17 cellular contexts compared by ENCODE assay signal in genomic region chr21:46124083-46124925, GRCh38. TPM values are rescaled to one million over a fixed set of nuclear protein-coding genes. Genes with fewer than 3 reads are reported as not detected.
DNase-seq lines count a peak whose midpoint lies in the region; ATAC-seq, FAIRE-seq and TF ChIP-seq lines count a peak whose summit lies in the region.
"Had no signal": no experiment of that assay in that cellular context is flagged by ENCODE, and none has a peak within 500 bp of the region (broad histone marks: within the 10 kb centered on the region; RNA-seq: fewer than 3 reads in every experiment).

No MANE protein-coding gene starts in this region.

- no peak for FAIRE-seq in HepG2 (lab: Jason Lieb, UNC)
- FAIRE-seq: H1 had no signal

- H3K36me3 ChIP-seq in right lobe of liver, result no peaks in the 10 kb centered on the region
- no peaks in the 10 kb centered on the region for H3K36me3 ChIP-seq in HepG2 (replicated peaks in 1 of 2; ENCODE audit: control insufficient read depth in 1 of 2, insufficient read depth in 2 of 2, low read length in 2 of 2)
- no peaks in the 10 kb centered on the region for H3K36me3 ChIP-seq in mucosa of descending colon (ENCODE audit: low read depth)
- no peaks in the 10 kb centered on the region for H3K36me3 ChIP-seq in uterus

- ATAC-seq in right lobe of liver (peak in 1 of 4 donors; percentile 1), HepG2 (no peak), mucosa of descending colon (no peak), GM18505 (IDR thresholded peaks at IDR 0.05; ENCODE audit: unreplicated experiment) (no peak), GM21367 (IDR thresholded peaks at IDR 0.05; ENCODE audit: unreplicated experiment) (no peak), HG02973 (IDR thresholded peaks at IDR 0.05; ENCODE audit: unreplicated experiment) (no peak)
- ATAC-seq: lower lobe of right lung had no signal

- H3K9me3 ChIP-seq in right lobe of liver (no peaks in the 10 kb centered on the region), HepG2 (ENCODE audit: low read length) (no peaks in the 10 kb centered on the region), mucosa of descending colon (no peaks in the 10 kb centered on the region), uterus (no peaks in the 10 kb centered on the region)
- H3K9me3 ChIP-seq: lower lobe of right lung had no signal

- BruUV-seq in HepG2 (replicated peaks; lab: Mats Ljungman, UMichigan), result no TSS peak

- no peak overlapping the region for H3K27ac ChIP-seq in right lobe of liver
- H3K27ac ChIP-seq in HepG2 (ENCODE audit: extremely low read length, insufficient read depth, low read length), result no peak overlapping the region
- peak overlapping the region in 1 of 2 donors; percentile 13 for H3K27ac ChIP-seq in coronary artery
- H3K27ac ChIP-seq in uterus, result no peak overlapping the region
- H3K27ac ChIP-seq: C4-2B, lower lobe of right lung had no signal

- 75% methylated on average over 9 of the region's 16 CpGs for WGBS in right lobe of liver (ENCODE audit: insufficient coverage, low coverage, low lambda C conversion rate, missing lambda C conversion rate)
- 41% methylated on average over 7 of the region's 16 CpGs for WGBS in HepG2 (ENCODE audit: low lambda C conversion rate)

- TF ChIP-seq EP300 in HepG2 (IDR thresholded peaks at IDR 0.05; ENCODE audit: low read depth in 2 of 2, low read length in 2 of 2) (no peak), HepG2 (CRISPR knock-in tag; IDR thresholded peaks at IDR 0.05; ENCODE audit: borderline replicate concordance) (no peak)

- H2AFZ ChIP-seq in HepG2 (ENCODE audit: low read length), result no peak overlapping the region

- H3K4me1 ChIP-seq in right lobe of liver (no peaks in the 10 kb centered on the region), HepG2 (ENCODE audit: insufficient read depth, low read length) (no peaks in the 10 kb centered on the region), mucosa of descending colon (ENCODE audit: low read depth) (no peaks in the 10 kb centered on the region), uterus (peaks cover 0 to 3% of the 10 kb centered on the region in 2 donors)
- H3K4me1 ChIP-seq: lower lobe of right lung had no signal

- H3K79me2 ChIP-seq in HepG2 (ENCODE audit: insufficient read depth, low read length), result no peaks in the 10 kb centered on the region

- in situ Hi-C loops in HepG2 (cut with HindIII; ENCODE audit: extremely low pct_ligation_motif_present, low pct_unique_long_range_greater_than_20kb), result loop anchor here (5.0 kb wide), 1 partner anchor 152 kb away; no protein-coding TSS in a partner anchor

- CTCF ChIA-PET in HepG2 (lab: Yijun Ruan, JAX; ENCODE audit: low intra/inter-chr PET ratio, low total read pairs), result no interaction called here

- intact Hi-C loops in right lobe of liver (cut with DNase I) (no loop called here), HepG2 (cut with micrococcal nuclease; ENCODE audit: unreplicated experiment) (no loop called here), mucosa of descending colon (cut with DNase I, micrococcal nuclease) (no loop called here), uterus (cut with DNase I; ENCODE audit: low total_unique reads) (loop anchor here (10.0 kb wide), 1 partner anchor 950 kb away; no protein-coding TSS in a partner anchor)

- H3K9ac ChIP-seq in HepG2 (ENCODE audit: insufficient read depth, low read depth, low read length), result no peak overlapping the region

- POLR2A ChIA-PET in HepG2 (lab: Yijun Ruan, JAX), result no interaction called here

- TF ChIP-seq CTCF in right lobe of liver (IDR thresholded peaks at IDR 0.05) (no peak), HepG2 (CRISPR knock-in tag; IDR thresholded peaks at IDR 0.05) (no peak), coronary artery (IDR thresholded peaks at IDR 0.05) (no peak), mucosa of descending colon (IDR thresholded peaks at IDR 0.05) (no peak), uterus (IDR thresholded peaks at IDR 0.05) (no peak)

- peak; percentile 16 to 70 (median 46) for DNase-seq in right lobe of liver
- no peak for DNase-seq in HepG2 (ENCODE audit: low spot score)
- DNase-seq in coronary artery (ENCODE audit: low spot score), result peak; percentile 64
- DNase-seq in mucosa of descending colon, result peak in 2 of 3 donors; percentile 13 to 33
- peak; percentile 16 to 22 for DNase-seq in uterus
- DNase-seq: DMS79, NCI-H1417, NCI-H446 treated with DMSO at 0.1 percent for 48 hours, SW 1271 had no signal

- H3K4me3 ChIP-seq in right lobe of liver (no peak overlapping the region), HepG2 (replicated peaks in 1 of 3; ENCODE audit: insufficient read depth in 1 of 3, low read depth in 2 of 3, low read length in 3 of 3) (no peak overlapping the region), coronary artery (no peak overlapping the region), mucosa of descending colon (no peak overlapping the region), uterus (no peak overlapping the region)
- H3K4me3 ChIP-seq: lower lobe of right lung had no signal

- no peak for TF ChIP-seq RAD21 in HepG2 (CRISPR knock-in tag; IDR thresholded peaks at IDR 0.05)

- no peak overlapping the region for H3K4me2 ChIP-seq in HepG2 (ENCODE audit: low read depth, low read length)

- H4K20me1 ChIP-seq in HepG2 (ENCODE audit: insufficient read depth, low read length), result no peaks in the 10 kb centered on the region

- no peaks in the 10 kb centered on the region for H3K27me3 ChIP-seq in right lobe of liver
- peaks cover 1 to 6% of the 10 kb centered on the region in 2 experiments; a peak in 1 of 5 replicates for H3K27me3 ChIP-seq in HepG2 (ENCODE audit: control insufficient read depth in 1 of 2, insufficient read depth in 2 of 2, low read length in 2 of 2)
- no peaks in the 10 kb centered on the region for H3K27me3 ChIP-seq in uterus

- TF ChIP-seq POLR2A in right lobe of liver (IDR thresholded peaks at IDR 0.05) (no peak), HepG2 (IDR thresholded peaks at IDR 0.05; ENCODE audit: insufficient read depth in 1 of 2, low read depth in 2 of 2, low read length in 2 of 2) (no peak), uterus (IDR thresholded peaks at IDR 0.05) (no peak), GM18505 (IDR thresholded peaks at IDR 0.05; ENCODE audit: borderline replicate concordance, extremely low read depth, insufficient read depth, insufficient read length) (no peak)

RNA-seq across cellular contexts. Expression of gene COL6A2, which starts 26.4 kb away (rescaled TPM):
- 10 to 100 TPM; 17.3 to 81.7 (median 38.4) TPM for total RNA-seq in right lobe of liver
- total RNA-seq in HepG2 (2016; rRNA removed; fragmentation: Illumina TruSeq; extraction: Trizol), result 0.07 and 0.14 TPM in 2 replicates
- total RNA-seq in HepG2 (2016; cell fraction: cytosol; rRNA removed; fragmentation: Illumina TruSeq; extraction: Trizol; ENCODE audit: low read depth), result not detected in 2 replicates
- total RNA-seq in HepG2 (2016; cell fraction: insoluble cytoplasmic fraction; rRNA removed; fragmentation: Illumina TruSeq; extraction: Trizol), result 0.06 TPM in 1 of 2 replicates, not detected in the other
- not detected in 2 replicates for total RNA-seq in HepG2 (2016; cell fraction: membrane; rRNA removed; fragmentation: Illumina TruSeq; extraction: Trizol)
- 0.13 and 0.22 TPM in 2 replicates for total RNA-seq in HepG2 (2016; cell fraction: nucleus; rRNA removed; fragmentation: Illumina TruSeq; extraction: Trizol)
- polyA plus RNA-seq in HepG2 (2011; rRNA removed), result 0.41 and 1.6 TPM in 2 replicates
- polyA plus RNA-seq in HepG2 (2011; cell fraction: cytosol; rRNA removed), result 0.27 and 0.31 TPM in 2 replicates
- 8.5 and 10.4 TPM in 2 replicates for polyA plus RNA-seq in HepG2 (2011; cell fraction: nucleus; rRNA removed)
- 0.36 and 0.81 TPM in 2 replicates for polyA plus RNA-seq in HepG2 (2012)
- not detected in 2 replicates for polyA plus RNA-seq in HepG2 (2016; cell fraction: cytosol; fragmentation: Illumina TruSeq; extraction: Trizol; ENCODE audit: low read depth)
- polyA plus RNA-seq in HepG2 (2016; cell fraction: insoluble cytoplasmic fraction; fragmentation: Illumina TruSeq; extraction: Trizol; ENCODE audit: low read depth), result not detected in 2 replicates
- polyA plus RNA-seq in HepG2 (2016; cell fraction: membrane; fragmentation: Illumina TruSeq; extraction: Trizol; ENCODE audit: low read depth), result not detected in 2 replicates
- polyA plus RNA-seq in HepG2 (2016; cell fraction: nucleus; fragmentation: Illumina TruSeq; extraction: Trizol; ENCODE audit: insufficient read depth, low read depth), result 0.48 and 0.69 TPM in 2 replicates
- polyA minus RNA-seq in HepG2 (2011; rRNA and poly(A)+ RNA removed; ENCODE audit: low replicate concordance), result 0.44 TPM in 1 of 2 replicates, not detected in the other
- not detected in 2 replicates for polyA minus RNA-seq in HepG2 (2011; cell fraction: cytosol; rRNA and poly(A)+ RNA removed)
- 0.52 and 1.2 TPM in 2 replicates for polyA minus RNA-seq in HepG2 (2011; cell fraction: nucleus; rRNA and poly(A)+ RNA removed)
- 100 to 1,000 TPM in 2 of 3 donors, 10 to 100 TPM in 1; 65.1 to 858 (median 191) TPM for total RNA-seq in mucosa of descending colon
- total RNA-seq in uterus, result 1,000 to 10,000 TPM in 2 of 4 donors, 100 to 1,000 TPM in 2; 321 to 1,200 (median 948) TPM
- total RNA-seq: OCI-LY7 had no signal

RNA-seq across cellular contexts. Expression of gene FTCD, which starts 31.1 kb away (rescaled TPM):
- total RNA-seq in right lobe of liver, result 100 to 1,000 TPM; 141 to 668 (median 417) TPM
- total RNA-seq in HepG2 (2016; rRNA removed; fragmentation: Illumina TruSeq; extraction: Trizol), result 78.5 and 105 TPM in 2 replicates
- total RNA-seq in HepG2 (2016; cell fraction: cytosol; rRNA removed; fragmentation: Illumina TruSeq; extraction: Trizol; ENCODE audit: low read depth), result 13.1 and 13.2 TPM in 2 replicates
- total RNA-seq in HepG2 (2016; cell fraction: insoluble cytoplasmic fraction; rRNA removed; fragmentation: Illumina TruSeq; extraction: Trizol), result 61.2 and 115 TPM in 2 replicates
- 21.0 and 27.4 TPM in 2 replicates for total RNA-seq in HepG2 (2016; cell fraction: membrane; rRNA removed; fragmentation: Illumina TruSeq; extraction: Trizol)
- 94.5 and 110 TPM in 2 replicates for total RNA-seq in HepG2 (2016; cell fraction: nucleus; rRNA removed; fragmentation: Illumina TruSeq; extraction: Trizol)
- polyA plus RNA-seq in HepG2 (2011; rRNA removed), result 75.7 and 112 TPM in 2 replicates
- 34.7 and 61.2 TPM in 2 replicates for polyA plus RNA-seq in HepG2 (2011; cell fraction: cytosol; rRNA removed)
- polyA plus RNA-seq in HepG2 (2011; cell fraction: nucleus; rRNA removed), result 656 and 751 TPM in 2 replicates
- polyA plus RNA-seq in HepG2 (2012), result 108 and 140 TPM in 2 replicates
- 11.0 and 12.4 TPM in 2 replicates for polyA plus RNA-seq in HepG2 (2016; cell fraction: cytosol; fragmentation: Illumina TruSeq; extraction: Trizol; ENCODE audit: low read depth)
- 47.9 and 52.0 TPM in 2 replicates for polyA plus RNA-seq in HepG2 (2016; cell fraction: insoluble cytoplasmic fraction; fragmentation: Illumina TruSeq; extraction: Trizol; ENCODE audit: low read depth)
- polyA plus RNA-seq in HepG2 (2016; cell fraction: membrane; fragmentation: Illumina TruSeq; extraction: Trizol; ENCODE audit: low read depth), result 11.9 and 17.7 TPM in 2 replicates
- polyA plus RNA-seq in HepG2 (2016; cell fraction: nucleus; fragmentation: Illumina TruSeq; extraction: Trizol; ENCODE audit: insufficient read depth, low read depth), result 369 and 379 TPM in 2 replicates
- polyA minus RNA-seq in HepG2 (2011; rRNA and poly(A)+ RNA removed; ENCODE audit: low replicate concordance), result 0.42 and 84.7 TPM in 2 replicates
- polyA minus RNA-seq in HepG2 (2011; cell fraction: cytosol; rRNA and poly(A)+ RNA removed), result 33.3 and 39.2 TPM in 2 replicates
- polyA minus RNA-seq in HepG2 (2011; cell fraction: nucleus; rRNA and poly(A)+ RNA removed), result 93.9 and 118 TPM in 2 replicates
- total RNA-seq in mucosa of descending colon, result 1 to 10 TPM in 1 of 3 donors, under 1 TPM in 1, not detected in 1; 0.36 to 2.1 TPM
- total RNA-seq in uterus, result 1 to 10 TPM in 2 of 4 donors, not detected in 2; 4.5 to 7.0 TPM
- total RNA-seq: dermis microvascular lymphatic vessel endothelial cell had no signal

RNA-seq across cellular contexts. Expression of gene SPATC1L, which starts 60.0 kb away (rescaled TPM):
- total RNA-seq in right lobe of liver, result 1 to 10 TPM in 1 of 6 experiments, under 1 TPM in 3, not detected in 2; 0.31 to 1.7 (median 0.51) TPM
- total RNA-seq in HepG2 (2016; rRNA removed; fragmentation: Illumina TruSeq; extraction: Trizol), result 2.8 and 3.3 TPM in 2 replicates
- total RNA-seq in HepG2 (2016; cell fraction: cytosol; rRNA removed; fragmentation: Illumina TruSeq; extraction: Trizol; ENCODE audit: low read depth), result 2.1 and 2.7 TPM in 2 replicates
- total RNA-seq in HepG2 (2016; cell fraction: insoluble cytoplasmic fraction; rRNA removed; fragmentation: Illumina TruSeq; extraction: Trizol), result 3.0 and 3.3 TPM in 2 replicates
- total RNA-seq in HepG2 (2016; cell fraction: membrane; rRNA removed; fragmentation: Illumina TruSeq; extraction: Trizol), result 3.0 and 3.8 TPM in 2 replicates
- 1.5 and 1.7 TPM in 2 replicates for total RNA-seq in HepG2 (2016; cell fraction: nucleus; rRNA removed; fragmentation: Illumina TruSeq; extraction: Trizol)
- 1.4 and 2.6 TPM in 2 replicates for polyA plus RNA-seq in HepG2 (2011; rRNA removed)
- 1.4 and 2.8 TPM in 2 replicates for polyA plus RNA-seq in HepG2 (2011; cell fraction: cytosol; rRNA removed)
- polyA plus RNA-seq in HepG2 (2011; cell fraction: nucleus; rRNA removed), result 9.6 and 9.7 TPM in 2 replicates
- polyA plus RNA-seq in HepG2 (2012), result 7.3 and 10.9 TPM in 2 replicates
- polyA plus RNA-seq in HepG2 (2016; cell fraction: cytosol; fragmentation: Illumina TruSeq; extraction: Trizol; ENCODE audit: low read depth), result 5.4 and 5.7 TPM in 2 replicates
- 5.9 and 7.1 TPM in 2 replicates for polyA plus RNA-seq in HepG2 (2016; cell fraction: insoluble cytoplasmic fraction; fragmentation: Illumina TruSeq; extraction: Trizol; ENCODE audit: low read depth)
- 6.0 and 7.3 TPM in 2 replicates for polyA plus RNA-seq in HepG2 (2016; cell fraction: membrane; fragmentation: Illumina TruSeq; extraction: Trizol; ENCODE audit: low read depth)
- 5.8 and 6.5 TPM in 2 replicates for polyA plus RNA-seq in HepG2 (2016; cell fraction: nucleus; fragmentation: Illumina TruSeq; extraction: Trizol; ENCODE audit: insufficient read depth, low read depth)
- 2.4 and 3.4 TPM in 2 replicates for polyA minus RNA-seq in HepG2 (2011; rRNA and poly(A)+ RNA removed; ENCODE audit: low replicate concordance)
- polyA minus RNA-seq in HepG2 (2011; cell fraction: cytosol; rRNA and poly(A)+ RNA removed), result 3.4 and 5.6 TPM in 2 replicates
- 0.77 and 1.6 TPM in 2 replicates for polyA minus RNA-seq in HepG2 (2011; cell fraction: nucleus; rRNA and poly(A)+ RNA removed)
- 10 to 100 TPM in 1 of 3 donors, 1 to 10 TPM in 2; 4.6 to 10.9 (median 4.6) TPM for total RNA-seq in mucosa of descending colon
- 1 to 10 TPM in 3 of 4 donors, not detected in 1; 4.9 to 10.0 (median 6.4) TPM for total RNA-seq in uterus

Comparison
In these comparisons a context has a peak if more than half of its experiments do, and no peak if none do; other contexts are left out.
1. RNA of gene COL6A2, which starts 26.4 kb away (total RNA-seq): 321 to 1,200 TPM in uterus, 65.1 to 858 TPM in mucosa of descending colon and 17.3 to 81.7 TPM in right lobe of liver; 0.06 to 0.22 TPM in HepG2; every median in the first group is over 10 times any median in the second.